ENCODE assay signal across 8 cellular contexts in the genomic region with DNA sequence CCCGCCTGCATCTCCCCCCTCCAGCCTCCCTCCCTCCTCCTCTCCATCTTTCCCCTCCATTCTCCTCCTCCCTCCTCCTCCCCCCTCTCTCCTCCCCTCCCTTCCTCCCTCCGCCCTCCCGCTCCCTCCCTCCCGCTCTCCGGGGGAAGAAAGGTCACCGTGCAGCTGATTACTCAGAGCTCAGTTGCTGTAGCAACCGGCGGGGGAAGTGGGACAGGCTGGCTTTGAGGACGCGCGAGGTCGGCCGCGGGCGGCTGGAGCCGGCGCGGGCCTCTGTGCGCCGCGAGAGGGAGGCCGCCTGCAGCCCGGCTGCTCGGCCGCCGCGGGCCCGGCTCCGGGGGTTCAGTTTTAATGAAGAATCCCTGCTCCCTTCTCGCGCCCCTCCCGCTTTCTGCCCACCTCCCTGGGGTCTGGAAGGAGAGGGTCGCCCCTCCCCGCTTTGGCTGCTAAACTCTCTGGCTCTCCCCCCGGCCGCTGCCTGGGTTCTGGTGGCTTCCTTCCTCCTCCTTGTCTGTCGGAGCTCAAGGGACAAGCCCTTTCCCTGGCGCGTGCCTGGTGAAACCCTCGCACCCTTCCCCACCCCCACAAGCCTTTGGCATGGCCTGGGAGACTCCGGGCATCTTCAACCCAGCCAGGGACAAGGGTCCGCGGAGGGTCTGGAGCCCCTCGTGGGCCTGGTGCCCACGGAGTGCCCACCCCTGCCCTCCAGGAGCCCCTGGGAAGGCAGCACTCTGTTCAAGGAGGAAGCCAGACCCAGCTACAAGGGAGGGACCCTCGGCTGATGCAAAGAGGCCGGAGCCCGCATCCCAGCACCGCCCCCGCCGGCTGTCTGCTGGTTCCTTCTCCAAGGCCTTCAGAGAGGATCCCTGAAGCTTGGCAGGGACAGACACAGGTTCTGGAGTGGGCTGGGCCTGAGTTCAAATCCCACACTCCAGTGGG.
DNase-seq lines count a peak whose midpoint lies in the region; ATAC-seq and TF ChIP-seq lines count a peak whose summit lies in the region.

No MANE protein-coding gene starts in this region.

- no peaks in the 10 kb centered on the region for H3K27me3 ChIP-seq in transverse colon

- H3K4me3 ChIP-seq in transverse colon, result peak overlapping the region; percentile 4 to 55 (median 37)

- POLR2A ChIA-PET in HEK293T (lab: Yijun Ruan, JAX), result interaction anchor here (0.6 to 4.0 kb wide), 19 partner anchors 9 to 432 kb away, joined by 3 to 40 read pairs (median 4); a partner anchor contains a TSS

- in situ Hi-C loops in transverse colon (cut with MboI; ENCODE audit: low pct_ligation_motif_present in 1 of 4, low pct_unique_long_range_greater_than_20kb in 1 of 4, low sequenced_read_pairs in 3 of 4), result no loop called here

- DNase-seq in Daoy (ENCODE audit: low read depth) (peak; percentile 94), HEK293T (ENCODE audit: extremely low spot score) (peak; percentile 88), NCI-H1417 treated with DMSO at 0.1 percent for 48 hours (lab: John Stamatoyannopoulos, UW) (peak; percentile 91), amniotic stem cell (lab: John Stamatoyannopoulos, UW) (peak; percentile 94), left cardiac atrium (peak; percentile 98), posterior cingulate gyrus (peak; percentile 94 to 99 (median 96)), transverse colon (peak; percentile 96)

- H3K9me3 ChIP-seq in transverse colon, result no peaks in the 10 kb centered on the region

- peaks cover 3% of the 10 kb centered on the region for H3K27me3 Mint-ChIP-seq in T-helper 1 cell treated with Interleukin-12 subunit alpha and Interleukin-12 subunit beta and Interleukin-4 antibody, amounts not matched to agents 30 μg/mL and 1 μg/mL, for 36 hours (ENCODE audit: low read depth)

- ATAC-seq in left cardiac atrium, result peak; percentile 92 to 93

- peak overlapping the region; percentile 72 for H3K4me3 Mint-ChIP-seq in T-helper 1 cell treated with Interleukin-12 subunit alpha and Interleukin-12 subunit beta and Interleukin-4 antibody, amounts not matched to agents 30 μg/mL and 1 μg/mL, for 36 hours

- peak; percentile 60 for TF ChIP-seq EP300 in transverse colon (IDR thresholded peaks at IDR 0.05; ENCODE audit: low read depth)

- CTCF ChIA-PET in HEK293T (lab: Yijun Ruan, JAX), result interaction anchor here (0.6 to 1.4 kb wide), 3 partner anchors 140 to 321 kb away, joined by 3 to 4 read pairs (median 4); no protein-coding TSS in a partner anchor

- peak overlapping the region; percentile 86 for H3K27ac Mint-ChIP-seq in T-helper 1 cell treated with Interleukin-12 subunit alpha and Interleukin-12 subunit beta and Interleukin-4 antibody, amounts not matched to agents 30 μg/mL and 1 μg/mL, for 36 hours

- H3K36me3 Mint-ChIP-seq in T-helper 1 cell treated with Interleukin-12 subunit alpha and Interleukin-12 subunit beta and Interleukin-4 antibody, amounts not matched to agents 30 μg/mL and 1 μg/mL, for 36 hours (ENCODE audit: low read depth), result peaks cover 3% of the 10 kb centered on the region

- peaks cover 22% of the 10 kb centered on the region for H3K4me1 Mint-ChIP-seq in T-helper 1 cell treated with Interleukin-12 subunit alpha and Interleukin-12 subunit beta and Interleukin-4 antibody, amounts not matched to agents 30 μg/mL and 1 μg/mL, for 36 hours (ENCODE audit: low read depth)

- H3K9me3 Mint-ChIP-seq in T-helper 1 cell treated with Interleukin-12 subunit alpha and Interleukin-12 subunit beta and Interleukin-4 antibody, amounts not matched to agents 30 μg/mL and 1 μg/mL, for 36 hours, result no peaks in the 10 kb centered on the region

- H3K4me1 ChIP-seq in transverse colon, result peaks cover 38 to 50% (median 48%) of the 10 kb centered on the region in 4 donors

- peak overlapping the region; percentile 95 to 97 (median 97) for H3K27ac ChIP-seq in transverse colon

- TF ChIP-seq CTCF in transverse colon (IDR thresholded peaks at IDR 0.05), result no peak

- intact Hi-C loops in left cardiac atrium (cut with DNase I) (no loop called here), posterior cingulate gyrus (cut with DNase I) (loop anchor here (2.0 to 5.0 kb wide), 2 partner anchors 22 to 37 kb away; no protein-coding TSS in a partner anchor), transverse colon (cut with DNase I; ENCODE audit: low total_unique reads) (no loop called here)

- 7% methylated on average over 27 of the region's 51 CpGs; no CpG with 5 or more reads in 1 of the 2 donors for WGBS in transverse colon (ENCODE audit: low coverage in 1 of 2), 2 donors

- peak; percentile 66 for TF ChIP-seq POLR2A in transverse colon (IDR thresholded peaks at IDR 0.05)

- no peaks in the 10 kb centered on the region for H3K36me3 ChIP-seq in transverse colon

TF ChIP-seq in HEK293T, 16 proteins besides CTCF, POLR2A, EP300 and RAD21:
- no peak for TF ChIP-seq FOXM1 (IDR thresholded peaks at IDR 0.05; ENCODE audit: borderline replicate concordance)
- TF ChIP-seq LEF1 (IDR thresholded peaks at IDR 0.05; ENCODE audit: borderline replicate concordance), result no peak
- TF ChIP-seq, protein P1, sequence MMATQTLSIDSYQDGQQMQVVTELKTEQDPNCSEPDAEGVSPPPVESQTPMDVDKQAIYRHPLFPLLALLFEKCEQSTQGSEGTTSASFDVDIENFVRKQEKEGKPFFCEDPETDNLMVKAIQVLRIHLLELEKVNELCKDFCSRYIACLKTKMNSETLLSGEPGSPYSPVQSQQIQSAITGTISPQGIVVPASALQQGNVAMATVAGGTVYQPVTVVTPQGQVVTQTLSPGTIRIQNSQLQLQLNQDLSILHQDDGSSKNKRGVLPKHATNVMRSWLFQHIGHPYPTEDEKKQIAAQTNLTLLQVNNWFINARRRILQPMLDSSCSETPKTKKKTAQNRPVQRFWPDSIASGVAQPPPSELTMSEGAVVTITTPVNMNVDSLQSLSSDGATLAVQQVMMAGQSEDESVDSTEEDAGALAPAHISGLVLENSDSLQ (IDR thresholded peaks at IDR 0.05), result no peak
- no peak; the same call in 1 of the 2 replicates for TF ChIP-seq L3MBTL2 (conservative IDR thresholded peaks at IDR 0.05)
- no peak for TF ChIP-seq SP1 (IDR thresholded peaks at IDR 0.05)
- TF ChIP-seq BHLHE40 (IDR thresholded peaks at IDR 0.05; ENCODE audit: borderline replicate concordance), result no peak
- no peak for TF ChIP-seq SUZ12 (IDR thresholded peaks at IDR 0.05)
- TF ChIP-seq ZNF384 (IDR thresholded peaks at IDR 0.05), result no peak
- TF ChIP-seq ELF4 (IDR thresholded peaks at IDR 0.05), result no peak
- no peak for TF ChIP-seq TARDBP (IDR thresholded peaks at IDR 0.05)
- no peak for TF ChIP-seq NFRKB (IDR thresholded peaks at IDR 0.05)
- TF ChIP-seq ARNT (IDR thresholded peaks at IDR 0.05), result no peak
- no peak for TF ChIP-seq HDGF (IDR thresholded peaks at IDR 0.05; ENCODE audit: borderline replicate concordance)
- TF ChIP-seq FOXK2 (IDR thresholded peaks at IDR 0.05), result no peak
- no peak for TF ChIP-seq FOXA1 (IDR thresholded peaks at IDR 0.05)
- no peak for TF ChIP-seq CTBP1 (IDR thresholded peaks at IDR 0.05; ENCODE audit: borderline replicate concordance)

Comparison
In these comparisons a context has a peak if more than half of its experiments do, and no peak if none do; other contexts are left out.
1. Peak in every context shown above with its lines: DNase-seq, ATAC-seq, H3K4me3 ChIP-seq and H3K27ac ChIP-seq.